8 cellular contexts compared by ENCODE assay signal in genomic region chr10:58384536-58384998, GRCh38. TPM values are rescaled to one million over a fixed set of nuclear protein-coding genes. Genes with fewer than 3 reads are reported as not detected.
DNase-seq lines count a peak whose midpoint lies in the region; ATAC-seq and TF ChIP-seq lines count a peak whose summit lies in the region.

No MANE protein-coding gene starts in this region.

- H2BK120ac ChIP-seq in H9 (ENCODE audit: low read depth, low read length, poor library complexity, severe bottlenecking) = no peak overlapping the region

- no peak overlapping the region for H4K5ac ChIP-seq in H9 (ENCODE audit: insufficient read length, low read depth, low read length)

- H2BK15ac ChIP-seq in H9 (ENCODE audit: low read depth, low read length) = no peak overlapping the region

- POLR2A ChIA-PET in CD4-positive, alpha-beta memory T cell (lab: Charles Lee; ENCODE audit: partially characterized antibody) = interaction anchor here (0.9 to 3.3 kb wide), 8 partner anchors 10 to 118 kb away, joined by 3 to 29 read pairs (median 5); partner anchors contain the start of genes CISD1, IPMK and UBE2D1
- POLR2A ChIA-PET in T-cell (lab: Charles Lee) = interaction anchor here (0.6 to 1.1 kb wide), 4 partner anchors 14 to 131 kb away, joined by 3 to 5 read pairs (median 4); partner anchors contain the start of gene CISD1 (in 1 of the 2)

- H3K27ac ChIP-seq in CD4-positive, alpha-beta memory T cell (ENCODE audit: low read depth, low read length) = peak overlapping the region; percentile 74
- no peak overlapping the region for H3K27ac ChIP-seq in H9 (ENCODE audit: insufficient read length, low read depth, low read length)

- no peak overlapping the region for H3K56ac ChIP-seq in H9 (ENCODE audit: insufficient read length, low read depth, low read length)

- no peaks in the 10 kb centered on the region for H4K20me1 ChIP-seq in H9 (ENCODE audit: control insufficient read depth, insufficient read depth, insufficient read length)

- H3K9ac ChIP-seq in H9 (ENCODE audit: extremely low read depth, insufficient read length, low read length) = peak overlapping the region; percentile 64

- no peaks in the 10 kb centered on the region for H3K9me3 ChIP-seq in CD4-positive, alpha-beta memory T cell (ENCODE audit: control insufficient read depth in 1 of 2, low read length in 2 of 2)
- no peaks in the 10 kb centered on the region for H3K9me3 ChIP-seq in H9 (ENCODE audit: control insufficient read depth, low read depth, low read length)

- no peak overlapping the region for H3K23ac ChIP-seq in H9 (ENCODE audit: insufficient read length, low read depth, low read length)

- no peak overlapping the region for H2BK12ac ChIP-seq in H9 (ENCODE audit: insufficient read length, low read depth, low read length)

- peak overlapping the region; percentile 90 to 99 (median 98) for H3K4me3 Mint-ChIP-seq in CD4-positive, alpha-beta memory T cell
- H3K4me3 Mint-ChIP-seq in H9 (peak overlapping the region; percentile 98 to 99), T-cell (peak overlapping the region; percentile 97 to 98 (median 98))

- peak overlapping the region; percentile 67 for H3K4me2 ChIP-seq in H9 (ENCODE audit: insufficient read depth, insufficient read length, low read length)

- no peak overlapping the region for H2BK20ac ChIP-seq in H9 (ENCODE audit: low read depth, low read length, poor library complexity, severe bottlenecking)

- no peak for TF ChIP-seq CTCF in H9 (conservative IDR thresholded peaks at IDR 0.05)
- TF ChIP-seq CTCF in retinal pigment epithelial cell (conservative IDR thresholded peaks at IDR 0.05; ENCODE audit: low read depth, low read length) = no peak

- peak overlapping the region; percentile 89 to 96 for H3K4me3 ChIP-seq in CD4-positive, alpha-beta memory T cell (ENCODE audit: low read length in 2 of 2)
- H3K4me3 ChIP-seq in retinal pigment epithelial cell (ENCODE audit: low read length) = peak overlapping the region; percentile 91

- no peak overlapping the region for H2BK5ac ChIP-seq in H9 (ENCODE audit: insufficient read length, low read length)

- peaks cover 9% of the 10 kb centered on the region; the same call in 1 of the 2 replicates for H3K79me2 ChIP-seq in H9 (ENCODE audit: insufficient read depth, low read length)

- intact Hi-C loops in CD4-positive, alpha-beta memory T cell (cut with micrococcal nuclease) = loop anchor here (1.0 to 2.0 kb wide), 3 partner anchors 50 to 1522 kb away; partner anchors contain the start of gene CCDC6

- peaks cover 12% of the 10 kb centered on the region for H3K36me3 ChIP-seq in CD4-positive, alpha-beta memory T cell (ENCODE audit: insufficient read depth, low read length)

- H3K14ac ChIP-seq in H9 (ENCODE audit: insufficient read depth, low read length) = no peak overlapping the region

- H3K9me3 Mint-ChIP-seq in CD4-positive, alpha-beta memory T cell = no peaks in the 10 kb centered on the region
- H3K9me3 Mint-ChIP-seq in H9 = no peaks in the 10 kb centered on the region; a peak in 1 of 5 replicates
- H3K9me3 Mint-ChIP-seq in T-cell = no peaks in the 10 kb centered on the region

- H3K18ac ChIP-seq in H9 (ENCODE audit: insufficient read length, low read depth, low read length) = no peak overlapping the region

- no peak overlapping the region for H2AK5ac ChIP-seq in H9 (ENCODE audit: insufficient read length, low read length)

- ATAC-seq in T-cell (replicated peaks in 1 of 4) = peak in 3 of 4 experiments; percentile 0 to 8 (median 1)
- no peak for ATAC-seq in HG02885 (IDR thresholded peaks at IDR 0.05; ENCODE audit: poor library complexity, unreplicated experiment)
- no peak for ATAC-seq in GM21619 (IDR thresholded peaks at IDR 0.05; ENCODE audit: unreplicated experiment)

- H3K4me1 Mint-ChIP-seq in CD4-positive, alpha-beta memory T cell = peaks cover 25 to 51% (median 34%) of the 10 kb centered on the region in 4 donors
- peaks cover 12 to 15% of the 10 kb centered on the region in 2 experiments for H3K4me1 Mint-ChIP-seq in H9
- peaks cover 49 to 54% (median 52%) of the 10 kb centered on the region in 3 donors for H3K4me1 Mint-ChIP-seq in T-cell

- H3K23me2 ChIP-seq in H9 (ENCODE audit: insufficient read length, low read depth, low read length, poor library complexity, severe bottlenecking) = no peaks in the 10 kb centered on the region

- peaks cover 0 to 1% of the 10 kb centered on the region in 2 donors for H3K27me3 Mint-ChIP-seq in CD4-positive, alpha-beta memory T cell
- H3K27me3 Mint-ChIP-seq in H9 (ENCODE audit: low read depth) = peaks cover 3% of the 10 kb centered on the region
- H3K27me3 Mint-ChIP-seq in T-cell = no peaks in the 10 kb centered on the region

- peaks cover 42% of the 10 kb centered on the region for H3K4me1 ChIP-seq in CD4-positive, alpha-beta memory T cell (ENCODE audit: insufficient read depth, low read length)
- H3K4me1 ChIP-seq in H9 (ENCODE audit: insufficient read depth, low read length) = no peaks in the 10 kb centered on the region

- H2AFZ ChIP-seq in H9 (ENCODE audit: low read length) = no peak overlapping the region

- CTCF ChIA-PET in CD4-positive, alpha-beta memory T cell (lab: Charles Lee; ENCODE audit: partially characterized antibody) = interaction anchor here (0.7 to 1.8 kb wide), 13 partner anchors 13 to 117 kb away, joined by 3 to 19 read pairs (median 4); partner anchors contain the start of genes CISD1 and IPMK
- CTCF ChIA-PET in T-cell (lab: Charles Lee) = interaction anchor here (0.6 to 4.5 kb wide), 8 partner anchors 35 to 116 kb away, joined by 3 to 24 read pairs (median 4); partner anchors contain the start of genes CISD1 (in 1 of the 2), IPMK (in 1 of the 2) and UBE2D1 (in 1 of the 2)

- no peak overlapping the region for H4K91ac ChIP-seq in H9 (ENCODE audit: insufficient read length, low read depth, low read length)

- H4K8ac ChIP-seq in H9 (replicated peaks; ENCODE audit: insufficient read length, low read depth, low read length) = no peak overlapping the region

- H3K27ac Mint-ChIP-seq in CD4-positive, alpha-beta memory T cell = peak overlapping the region; percentile 92 to 98 (median 96)
- 0 out of 7 replicates have a peak overlapping the region, but pooled peaks of 1 of the 3 experiments have one; percentile 31 for H3K27ac Mint-ChIP-seq in H9
- H3K27ac Mint-ChIP-seq in T-cell = peak overlapping the region; percentile 93 to 95

- peaks cover 8 to 30% of the 10 kb centered on the region in 2 donors for H3K36me3 Mint-ChIP-seq in CD4-positive, alpha-beta memory T cell
- peaks cover 16 to 37% (median 32%) of the 10 kb centered on the region in 3 experiments for H3K36me3 Mint-ChIP-seq in H9 (ENCODE audit: insufficient read depth in 1 of 3, low read depth in 3 of 3)
- H3K36me3 Mint-ChIP-seq in T-cell = peaks cover 14% of the 10 kb centered on the region

- WGBS in H9 (ENCODE audit: extremely low coverage, insufficient read length, low lambda C conversion rate) = no CpG with 5 or more reads among the region's 12 CpGs

- H3K27me3 ChIP-seq in CD4-positive, alpha-beta memory T cell (ENCODE audit: insufficient read depth, low read length) = no peaks in the 10 kb centered on the region
- H3K27me3 ChIP-seq in H9 (ENCODE audit: insufficient read depth, low read length) = no peaks in the 10 kb centered on the region

- no peaks in the 10 kb centered on the region for H3K79me1 ChIP-seq in H9 (ENCODE audit: insufficient read depth, low read depth, low read length, poor library complexity, severe bottlenecking)

- no peak overlapping the region for H3K4ac ChIP-seq in H9 (ENCODE audit: low read depth, low read length)

- peak in 1 of 5 donors; percentile 41 for DNase-seq in CD4-positive, alpha-beta memory T cell
- DNase-seq in H9 = no peak
- DNase-seq in T-cell = peak in 2 of 34 experiments; percentile 4 to 20
- DNase-seq in germinal center (ENCODE audit: low spot score) = peak; percentile 5
- DNase-seq in retinal pigment epithelial cell (ENCODE audit: low read depth) = no peak
- no peak for DNase-seq in NCI-H2107 treated with DMSO at 0.1 percent for 48 hours (lab: John Stamatoyannopoulos, UW; ENCODE audit: unreplicated experiment)

- H3T11ph ChIP-seq in H9 (ENCODE audit: low read length) = no peak overlapping the region

RNA-seq across cellular contexts. Expression of gene TFAM, which starts 0.6 kb away (rescaled TPM):
- 10 to 100 TPM; 45.6 to 52.1 TPM for total RNA-seq in CD4-positive, alpha-beta memory T cell
- polyA plus RNA-seq in CD4-positive, alpha-beta memory T cell = 10 to 100 TPM; 28.5 to 42.6 TPM
- 129 and 144 TPM in 2 replicates for total RNA-seq in H9 (2021)
- total RNA-seq in T-cell = 10 to 100 TPM; 35.9 to 41.8 (median 39.2) TPM

RNA-seq across cellular contexts. Expression of gene UBE2D1, which starts 49.8 kb away (rescaled TPM):
- total RNA-seq in CD4-positive, alpha-beta memory T cell = 10 to 100 TPM; 13.4 to 13.6 TPM
- 10 to 100 TPM; 20.8 to 23.4 TPM for polyA plus RNA-seq in CD4-positive, alpha-beta memory T cell
- total RNA-seq in H9 (2021) (26.8 and 27.7 TPM in 2 replicates), T-cell (10 to 100 TPM in 4 of 5 donors, 1 to 10 TPM in 1; 9.4 to 12.2 (median 10.5) TPM)

Comparison
In these comparisons a context has a peak if more than half of its experiments do, and no peak if none do; other contexts are left out.
1. ATAC-seq: peak in T-cell (3 of 4); none in HG02885 (single experiment) and GM21619 (single experiment).
2. Peak in every context shown above with its lines, with median percentiles within 50 percentile points of each other: H3K4me3 Mint-ChIP-seq.